Comparison of ENCODE assay signal across 1 cellular context in genomic region chr2:46814160-46814559, GRCh38.
A peak's percentile ranks its signal among the peaks of the same experiment; 100 is the strongest.
TF ChIP-seq lines count a peak whose summit lies in the region.

No MANE protein-coding gene starts in this region.

TF ChIP-seq in liver, 16 proteins besides CTCF, POLR2A, EP300 and RAD21 (continued from another document):
- TF ChIP-seq RXRA (IDR thresholded peaks at IDR 0.05) (peak; percentile 44 to 54), MAX (IDR thresholded peaks at IDR 0.05) (no peak), JUND (IDR thresholded peaks at IDR 0.05) (no peak), ZBTB33 (IDR thresholded peaks at IDR 0.05) (no peak), SP1 (IDR thresholded peaks at IDR 0.05) (peak; percentile 53), FOXA2 (IDR thresholded peaks at IDR 0.05) (no peak), HNF4A (conservative IDR thresholded peaks at IDR 0.05) (no peak), EGR1 (IDR thresholded peaks at IDR 0.05; ENCODE audit: low read depth in 2 of 2) (no peak), HNF4G (IDR thresholded peaks at IDR 0.05) (no peak), GABPA (IDR thresholded peaks at IDR 0.05 in 1 of 2, conservative IDR thresholded peaks at IDR 0.05 in 1 of 2) (no peak), YY1 (IDR thresholded peaks at IDR 0.05) (no peak)
- TF ChIP-seq, protein P1, sequence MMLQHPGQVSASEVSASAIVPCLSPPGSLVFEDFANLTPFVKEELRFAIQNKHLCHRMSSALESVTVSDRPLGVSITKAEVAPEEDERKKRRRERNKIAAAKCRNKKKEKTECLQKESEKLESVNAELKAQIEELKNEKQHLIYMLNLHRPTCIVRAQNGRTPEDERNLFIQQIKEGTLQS (IDR thresholded peaks at IDR 0.05): no peak
